Comparison of ENCODE assay signal across 12 cellular contexts in the genomic region with DNA sequence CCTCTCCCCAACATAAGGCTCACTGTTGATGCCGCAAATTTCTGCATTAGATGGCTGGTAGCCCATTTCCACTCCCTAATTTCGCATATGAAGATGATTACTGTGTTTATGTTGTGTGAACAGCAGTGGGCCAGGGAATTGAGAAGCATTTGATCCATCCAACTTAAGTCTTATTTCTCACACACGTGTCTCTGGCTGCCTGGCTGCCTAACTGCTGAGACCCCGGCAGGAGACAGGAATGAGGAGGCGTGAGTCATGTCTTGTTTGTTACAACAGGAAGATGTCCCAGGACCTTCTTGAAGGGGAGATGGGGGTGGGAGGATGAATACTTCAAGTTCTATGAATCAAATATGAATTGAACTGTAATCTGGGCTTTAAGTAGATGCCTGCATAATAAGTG.
DNase-seq lines count a peak whose midpoint lies in the region; ATAC-seq and TF ChIP-seq lines count a peak whose summit lies in the region.
"Had no signal": no experiment of that assay in that cellular context is flagged by ENCODE, and none has a peak within 500 bp of the region (broad histone marks: within the 10 kb centered on the region; RNA-seq: fewer than 3 reads in every experiment).

No MANE protein-coding gene starts in this region.

- CTCF ChIA-PET in AG04449 (lab: Yijun Ruan, JAX): no interaction called here

- H3K36me3 ChIP-seq in HUES48 (ENCODE audit: control insufficient read depth, insufficient read depth, low read length): no peaks in the 10 kb centered on the region
- H3K36me3 ChIP-seq in iPS-18a (ENCODE audit: control insufficient read depth, low read depth, low read length): no peaks in the 10 kb centered on the region
- H3K36me3 ChIP-seq in adrenal gland (replicated peaks in 1 of 2): no peaks in the 10 kb centered on the region
- H3K36me3 ChIP-seq: prostate gland, uterus had no signal

- H3K4me3 ChIP-seq in AG04449 (ENCODE audit: low read depth, low read length) (no peak overlapping the region), HUES48 (ENCODE audit: low read depth, low read length) (no peak overlapping the region), iPS-18a (ENCODE audit: low read length) (peak overlapping the region; percentile 7), adrenal gland (no peak overlapping the region)
- H3K4me3 ChIP-seq: prostate gland, uterus had no signal

- H3K9ac ChIP-seq in HUES48 (ENCODE audit: low read depth, low read length) (no peak overlapping the region), iPS-18a (ENCODE audit: low read length) (no peak overlapping the region)

- intact Hi-C loops in adrenal gland (cut with DNase I): no loop called here

- TF ChIP-seq POLR2A in adrenal gland (IDR thresholded peaks at IDR 0.05): no peak

- H3K27ac ChIP-seq in HUES48 (ENCODE audit: low read depth, low read length): peak overlapping the region; percentile 62
- no peak overlapping the region for H3K27ac ChIP-seq in iPS-18a (ENCODE audit: low read length)
- H3K27ac ChIP-seq in adrenal gland: no peak overlapping the region
- H3K27ac ChIP-seq: prostate gland, uterus had no signal

- in situ Hi-C loops in GM13976 (cut with MboI; ENCODE audit: low sequenced_read_pairs, unreplicated experiment): no loop called here

- TF ChIP-seq CTCF in AG04449 (IDR thresholded peaks at IDR 0.05; ENCODE audit: insufficient read depth, low read length, missing control alignments) (no peak), adrenal gland (IDR thresholded peaks at IDR 0.05) (no peak), GM13976 (IDR thresholded peaks at IDR 0.05; ENCODE audit: borderline replicate concordance, control extremely low read depth, extremely low read depth, insufficient read depth, missing control alignments) (no peak)

- H3K27me3 ChIP-seq in HUES48 (ENCODE audit: control insufficient read depth, insufficient read depth, low read length) (no peaks in the 10 kb centered on the region), iPS-18a (ENCODE audit: control insufficient read depth, insufficient read depth, low read length) (no peaks in the 10 kb centered on the region), adrenal gland (no peaks in the 10 kb centered on the region)
- H3K27me3 ChIP-seq: uterus had no signal

- no peak for ATAC-seq in HG03442 (IDR thresholded peaks at IDR 0.05; ENCODE audit: unreplicated experiment)

- POLR2A ChIA-PET in AG04449 (lab: Yijun Ruan, JAX): no interaction called here

- H3K9me3 ChIP-seq in HUES48 (ENCODE audit: control insufficient read depth, insufficient read depth, low read length): no peaks in the 10 kb centered on the region
- no peaks in the 10 kb centered on the region for H3K9me3 ChIP-seq in iPS-18a (ENCODE audit: control insufficient read depth, low read depth, low read length)
- H3K9me3 ChIP-seq in adrenal gland (replicated peaks in 1 of 3): no peaks in the 10 kb centered on the region
- H3K9me3 ChIP-seq: prostate gland, uterus had no signal

- peaks cover 17% of the 10 kb centered on the region for H3K4me1 ChIP-seq in HUES48 (ENCODE audit: control insufficient read depth, insufficient read depth, low read length)
- H3K4me1 ChIP-seq in iPS-18a (ENCODE audit: control insufficient read depth, low read depth, low read length): peaks cover 11% of the 10 kb centered on the region
- no peaks in the 10 kb centered on the region for H3K4me1 ChIP-seq in adrenal gland (replicated peaks in 1 of 2)
- H3K4me1 ChIP-seq: prostate gland had no signal

- peak; percentile 44 for DNase-seq in AG04449 (ENCODE audit: low read depth, low spot score)
- DNase-seq in astrocyte of the hippocampus (ENCODE audit: low read depth, low spot score): peak; percentile 62
- no peak for DNase-seq in adrenal gland
- DNase-seq in NCI-H146 (lab: John Stamatoyannopoulos, UW): no peak
- DNase-seq in GM13976 (ENCODE audit: low spot score): no peak
- DNase-seq: activated CD4-positive, alpha-beta T cell treated with anti-CD3 and anti-CD28 coated beads, Interleukin-2, amount 10 ng/mL, durations not matched to agents 7 days and 5 days; NCI-H1694; uterus had no signal

- 24 to 45% (median 43%) methylated on average over 5 of the region's 5 CpGs for WGBS in adrenal gland, 4 donors

Comparison
In these comparisons a context has a peak if more than half of its experiments do, and no peak if none do; other contexts are left out.
1. DNase-seq: peak in AG04449 (single experiment) and astrocyte of the hippocampus (single experiment); none in adrenal gland (0 of 7), NCI-H146 (single experiment) and GM13976 (single experiment).